ENCODE assay signal across 17 cellular contexts in genomic region chr10:8400151-8400550, GRCh38.
DNase-seq lines count a peak whose midpoint lies in the region; ATAC-seq and TF ChIP-seq lines count a peak whose summit lies in the region.
"Had no signal": no experiment of that assay in that cellular context is flagged by ENCODE, and none has a peak within 500 bp of the region (broad histone marks: within the 10 kb centered on the region; RNA-seq: fewer than 3 reads in every experiment).

No MANE protein-coding gene starts in this region.

- H3K9ac ChIP-seq in endodermal cell (ENCODE audit: extremely low read depth, low read length, poor library complexity, severe bottlenecking): no peak overlapping the region

- TF ChIP-seq CTCF in GM23338 (conservative IDR thresholded peaks at IDR 0.05; ENCODE audit: low read depth in 2 of 2) (no peak), endodermal cell (conservative IDR thresholded peaks at IDR 0.05) (no peak)

- H3K27ac ChIP-seq in CD4-positive, alpha-beta memory T cell (ENCODE audit: low read depth, low read length): no peak overlapping the region
- H3K27ac ChIP-seq in GM23338 (ENCODE audit: low read depth) (no peak overlapping the region), endodermal cell (ENCODE audit: low read depth, low read length) (no peak overlapping the region)
- H3K27ac ChIP-seq: HL-60 had no signal

- peaks cover 65 to 93% (median 78%) of the 10 kb centered on the region in 4 donors for H3K4me1 Mint-ChIP-seq in CD4-positive, alpha-beta memory T cell
- peaks cover 30% of the 10 kb centered on the region for H3K4me1 Mint-ChIP-seq in GM23338
- H3K4me1 Mint-ChIP-seq in T-helper 17 cell: peaks cover 63% of the 10 kb centered on the region
- H3K4me1 Mint-ChIP-seq in endodermal cell: peaks cover 53% of the 10 kb centered on the region

- H3K4me3 Mint-ChIP-seq in CD4-positive, alpha-beta memory T cell: peak overlapping the region in 1 of 8 donors; percentile 25
- no peak overlapping the region for H3K4me3 Mint-ChIP-seq in GM23338
- no peak overlapping the region for H3K4me3 Mint-ChIP-seq in T-helper 17 cell
- no peak overlapping the region for H3K4me3 Mint-ChIP-seq in endodermal cell
- H3K4me3 Mint-ChIP-seq: B cell; CD4-positive, alpha-beta T cell; HFFc6 had no signal

- H3K27ac Mint-ChIP-seq in CD4-positive, alpha-beta memory T cell: peak overlapping the region; percentile 58 to 99 (median 90)
- H3K27ac Mint-ChIP-seq in GM23338: no peak overlapping the region; the same call in 1 of the 2 replicates
- H3K27ac Mint-ChIP-seq in T-helper 17 cell: peak overlapping the region; percentile 99
- H3K27ac Mint-ChIP-seq in endodermal cell: peak overlapping the region; percentile 9
- H3K27ac Mint-ChIP-seq: B cell, HFFc6 had no signal

- intact Hi-C loops in CD4-positive, alpha-beta memory T cell (cut with micrococcal nuclease): loop anchor here (5.0 kb wide), 1 partner anchor 218 kb away; no protein-coding TSS in a partner anchor

- no peaks in the 10 kb centered on the region for H3F3A ChIP-seq in GM23338 (replicated peaks; ENCODE audit: low read depth)

- POLR2A ChIA-PET in CD4-positive, alpha-beta memory T cell (lab: Charles Lee; ENCODE audit: partially characterized antibody): interaction anchor here (0.7 to 2.9 kb wide), 5 partner anchors 16 to 346 kb away, joined by 3 to 13 read pairs (median 4); partner anchors contain the start of gene GATA3

- peaks cover 0 to 1% of the 10 kb centered on the region in 2 donors for H3K36me3 Mint-ChIP-seq in CD4-positive, alpha-beta memory T cell
- H3K36me3 Mint-ChIP-seq in GM23338 (ENCODE audit: low read depth) (no peaks in the 10 kb centered on the region), T-helper 17 cell (ENCODE audit: low read depth) (no peaks in the 10 kb centered on the region), endodermal cell (ENCODE audit: low read depth) (no peaks in the 10 kb centered on the region)

- no peak overlapping the region for H3K4me2 ChIP-seq in GM23338

- no peaks in the 10 kb centered on the region for H3K27me3 ChIP-seq in CD4-positive, alpha-beta memory T cell (ENCODE audit: insufficient read depth, low read length)
- H3K27me3 ChIP-seq in GM23338 (ENCODE audit: insufficient read depth): no peaks in the 10 kb centered on the region
- H3K27me3 ChIP-seq in endodermal cell (ENCODE audit: control insufficient read depth, insufficient read depth, low read length, poor library complexity, severe bottlenecking): no peaks in the 10 kb centered on the region

- no peaks in the 10 kb centered on the region for H3K27me3 Mint-ChIP-seq in CD4-positive, alpha-beta memory T cell
- H3K27me3 Mint-ChIP-seq in GM23338 (ENCODE audit: insufficient read depth, low read depth, poor library complexity): peaks cover 2% of the 10 kb centered on the region
- no peaks in the 10 kb centered on the region for H3K27me3 Mint-ChIP-seq in T-helper 17 cell
- peaks cover 3% of the 10 kb centered on the region for H3K27me3 Mint-ChIP-seq in endodermal cell (ENCODE audit: insufficient read depth)
- H3K27me3 Mint-ChIP-seq: B cell; CD4-positive, alpha-beta T cell had no signal

- no peak for DNase-seq in CD4-positive, alpha-beta memory T cell
- DNase-seq in GM23338 (ENCODE audit: low spot score) (peak; percentile 44), T-helper 17 cell (no peak), endodermal cell (no peak), T1000 (lab: John Stamatoyannopoulos, UW) (no peak)
- DNase-seq: C1 segment of cervical spinal cord; CD4-positive, alpha-beta T cell; DMS79; GOT3; HCEC 1CT; HFFc6 had no signal

- no peak overlapping the region for H2AFZ ChIP-seq in GM23338

- H3K9me3 ChIP-seq in CD4-positive, alpha-beta memory T cell (ENCODE audit: control insufficient read depth in 1 of 2, low read length in 2 of 2): no peaks in the 10 kb centered on the region
- H3K9me3 ChIP-seq in T-helper 17 cell (ENCODE audit: control insufficient read depth, low read length, poor library complexity, severe bottlenecking) (no peaks in the 10 kb centered on the region), endodermal cell (ENCODE audit: control insufficient read depth, low read length) (no peaks in the 10 kb centered on the region)

- no peaks in the 10 kb centered on the region for H3K9me2 ChIP-seq in GM23338 (ENCODE audit: insufficient read depth)

- H3K79me2 ChIP-seq in GM23338 (replicated peaks; ENCODE audit: insufficient read depth): no peaks in the 10 kb centered on the region

- 77 to 100% methylated on average over 1 to 6 of the region's 6 CpGs for WGBS in endodermal cell (ENCODE audit: insufficient coverage in 1 of 2, insufficient read length in 1 of 2), 2 experiments

- peak; percentile 37 for ATAC-seq in GM23338
- no peak for ATAC-seq in T-helper 17 cell
- ATAC-seq in GM21360 (IDR thresholded peaks at IDR 0.05; ENCODE audit: unreplicated experiment): no peak
- no peak for ATAC-seq in GM18520 (IDR thresholded peaks at IDR 0.05; ENCODE audit: unreplicated experiment)
- ATAC-seq in GM19351 (IDR thresholded peaks at IDR 0.05; ENCODE audit: unreplicated experiment): no peak
- ATAC-seq: K562 had no signal

- H3K4me3 ChIP-seq in CD4-positive, alpha-beta memory T cell (ENCODE audit: low read length in 2 of 2): no peak overlapping the region
- H3K4me3 ChIP-seq in GM23338: no peak overlapping the region
- no peak overlapping the region for H3K4me3 ChIP-seq in endodermal cell (ENCODE audit: low read length)
- H3K4me3 ChIP-seq: K562 had no signal

- peaks cover 0 to 2% (median 0%) of the 10 kb centered on the region in 8 donors for H3K9me3 Mint-ChIP-seq in CD4-positive, alpha-beta memory T cell
- H3K9me3 Mint-ChIP-seq in GM23338 (no peaks in the 10 kb centered on the region), endodermal cell (no peaks in the 10 kb centered on the region)
- H3K9me3 Mint-ChIP-seq: CD4-positive, alpha-beta T cell had no signal

- no peaks in the 10 kb centered on the region for H3K36me3 ChIP-seq in CD4-positive, alpha-beta memory T cell (ENCODE audit: insufficient read depth, low read length)
- H3K36me3 ChIP-seq in GM23338 (ENCODE audit: insufficient read depth): no peaks in the 10 kb centered on the region
- H3K36me3 ChIP-seq in endodermal cell (ENCODE audit: control insufficient read depth, insufficient read depth, low read length): no peaks in the 10 kb centered on the region

- H3K4me1 ChIP-seq in CD4-positive, alpha-beta memory T cell (ENCODE audit: insufficient read depth, low read length): peaks cover 71% of the 10 kb centered on the region
- peaks cover 15% of the 10 kb centered on the region for H3K4me1 ChIP-seq in GM23338 (ENCODE audit: insufficient read depth)
- H3K4me1 ChIP-seq in endodermal cell (ENCODE audit: control insufficient read depth, insufficient read depth, low read length): peaks cover 19% of the 10 kb centered on the region

- CTCF ChIA-PET in CD4-positive, alpha-beta memory T cell (lab: Charles Lee; ENCODE audit: partially characterized antibody): interaction anchor here (0.9 to 1.9 kb wide), 3 partner anchors 10 to 339 kb away, joined by 3 to 4 read pairs (median 3); no protein-coding TSS in a partner anchor

- no peaks in the 10 kb centered on the region for H4K20me1 ChIP-seq in GM23338 (replicated peaks; ENCODE audit: insufficient read depth)
